In genomic region chr14:65203574-65203973, GRCh38 we compare ENCODE assay signal across 19 cellular contexts.
DNase-seq lines count a peak whose midpoint lies in the region; ATAC-seq and TF ChIP-seq lines count a peak whose summit lies in the region.
"Had no signal": no experiment of that assay in that cellular context is flagged by ENCODE, and none has a peak within 500 bp of the region (broad histone marks: within the 10 kb centered on the region; RNA-seq: fewer than 3 reads in every experiment).

No MANE protein-coding gene starts in this region.

- POLR2A ChIA-PET in CD4-positive, alpha-beta T cell (lab: Charles Lee) = no interaction called here

- no peaks in the 10 kb centered on the region for H3K9me3 ChIP-seq in CD4-positive, alpha-beta T cell (ENCODE audit: control insufficient read depth, low read length)
- H3K9me3 ChIP-seq: SK-N-SH had no signal

- no peak for TF ChIP-seq CTCF in CD4-positive, alpha-beta T cell (IDR thresholded peaks at IDR 0.05)
- TF ChIP-seq CTCF in fibroblast of mammary gland (conservative IDR thresholded peaks at IDR 0.05; ENCODE audit: control insufficient read depth, insufficient read depth, low read depth, low read length) = no peak

- H3K4me3 ChIP-seq in fibroblast of mammary gland (ENCODE audit: control insufficient read depth, low read depth, low read length) = no peak overlapping the region
- H3K4me3 ChIP-seq: GM23248 had no signal

- no peaks in the 10 kb centered on the region for H3K36me3 Mint-ChIP-seq in CD4-positive, alpha-beta T cell (ENCODE audit: low read depth)
- peaks cover 4% of the 10 kb centered on the region for H3K36me3 Mint-ChIP-seq in IgD-negative memory B cell
- H3K36me3 Mint-ChIP-seq: CD14-positive monocyte had no signal

- intact Hi-C loops in CD4-positive, alpha-beta T cell (cut with DNase I, micrococcal nuclease) = no loop called here
- intact Hi-C loops in sciatic nerve (cut with DNase I) = no loop called here

- H3K27ac ChIP-seq in CD4-positive, alpha-beta T cell (ENCODE audit: low read depth, low read length) = no peak overlapping the region
- H3K27ac ChIP-seq: GM23248 had no signal

- no peak for DNase-seq in CD4-positive, alpha-beta T cell
- peak; percentile 26 for DNase-seq in fibroblast of mammary gland (ENCODE audit: low read depth)
- DNase-seq in sciatic nerve (ENCODE audit: low spot score) = no peak
- no peak for DNase-seq in kidney tubule cell (ENCODE audit: low spot score)
- DNase-seq: Calu3, DMS53, GM23248, HCEC 1CT, KG1, NCI-H1436, NCI-H2029, NCI-H2171 treated with DMSO at 0.1 percent for 48 hours, NCI-H510A, SK-N-SH had no signal

- ATAC-seq in CD4-positive, alpha-beta T cell (ENCODE audit: poor library complexity) = no peak
- ATAC-seq in sciatic nerve = peak; percentile 45
- ATAC-seq in HG03460 (IDR thresholded peaks at IDR 0.05; ENCODE audit: unreplicated experiment) = no peak
- ATAC-seq in HG03571 (IDR thresholded peaks at IDR 0.05; ENCODE audit: unreplicated experiment) = no peak
- ATAC-seq: Panc1 had no signal

- CTCF ChIA-PET in CD4-positive, alpha-beta T cell (lab: Charles Lee) = no interaction called here

- H3K27me3 ChIP-seq in CD4-positive, alpha-beta T cell (ENCODE audit: control insufficient read depth, insufficient read depth, low read length) = no peaks in the 10 kb centered on the region

- peaks cover 3% of the 10 kb centered on the region for H3K9me3 Mint-ChIP-seq in CD4-positive, alpha-beta T cell
- H3K9me3 Mint-ChIP-seq in IgD-negative memory B cell = peaks cover 0 to 2% (median 0%) of the 10 kb centered on the region in 3 donors

- H3K27ac Mint-ChIP-seq in CD4-positive, alpha-beta T cell = peak overlapping the region; percentile 86
- peak overlapping the region; percentile 90 to 99 (median 98) for H3K27ac Mint-ChIP-seq in IgD-negative memory B cell
- H3K27ac Mint-ChIP-seq: CD14-positive monocyte had no signal

- H3K4me3 Mint-ChIP-seq in CD4-positive, alpha-beta T cell = no peak overlapping the region
- H3K4me3 Mint-ChIP-seq in IgD-negative memory B cell = peak overlapping the region in 2 of 4 donors; percentile 47 to 69
- H3K4me3 Mint-ChIP-seq: CD14-positive monocyte had no signal

- no peaks in the 10 kb centered on the region for H3K27me3 Mint-ChIP-seq in CD4-positive, alpha-beta T cell
- peaks cover 3% of the 10 kb centered on the region for H3K27me3 Mint-ChIP-seq in IgD-negative memory B cell

- peaks cover 35% of the 10 kb centered on the region for H3K4me1 Mint-ChIP-seq in CD4-positive, alpha-beta T cell (ENCODE audit: low read depth)
- H3K4me1 Mint-ChIP-seq in IgD-negative memory B cell = peaks cover 39 to 52% (median 49%) of the 10 kb centered on the region in 3 donors
